In genomic region chr6:20483902-20484497, GRCh38 we compare ENCODE assay signal across 12 cellular contexts. TPM values are rescaled to one million over a fixed set of nuclear protein-coding genes. Genes with fewer than 3 reads are reported as not detected.
DNase-seq lines count a peak whose midpoint lies in the region; ATAC-seq and TF ChIP-seq lines count a peak whose summit lies in the region.
"Had no signal": no experiment of that assay in that cellular context is flagged by ENCODE, and none has a peak within 500 bp of the region (broad histone marks: within the 10 kb centered on the region; RNA-seq: fewer than 3 reads in every experiment).

No MANE protein-coding gene starts in this region.

- H3K36me3 Mint-ChIP-seq in dendritic cell treated with granulocyte-macrophage colony-stimulating factor and Interleukin-4, amounts not matched to agents 40 ng/mL and 50 ng/mL, for 4 days (ENCODE audit: low read depth) = peaks cover 89% of the 10 kb centered on the region
- peaks cover 42% of the 10 kb centered on the region for H3K36me3 Mint-ChIP-seq in endothelial cell (ENCODE audit: low read depth, unreplicated experiment)

- peak overlapping the region in 3 of 4 donors; percentile 27 to 55 (median 38) for H3K27ac ChIP-seq in gastrocnemius medialis
- H3K27ac ChIP-seq: epithelial cell of prostate had no signal

- no peaks in the 10 kb centered on the region for H3K27me3 ChIP-seq in gastrocnemius medialis

- in situ Hi-C loops in gastrocnemius medialis (cut with MboI; ENCODE audit: low sequenced_read_pairs in 4 of 4) = no loop called here

- H3K4me3 ChIP-seq in gastrocnemius medialis = no peak overlapping the region

- peaks cover 0 to 5% of the 10 kb centered on the region in 2 donors for H3K4me1 ChIP-seq in gastrocnemius medialis

- no peaks in the 10 kb centered on the region for H3K9me3 Mint-ChIP-seq in dendritic cell treated with granulocyte-macrophage colony-stimulating factor and Interleukin-4, amounts not matched to agents 40 ng/mL and 50 ng/mL, for 4 days
- H3K9me3 Mint-ChIP-seq in endothelial cell (ENCODE audit: unreplicated experiment) = no peaks in the 10 kb centered on the region

- H3K36me3 ChIP-seq in gastrocnemius medialis = peaks cover 0 to 32% of the 10 kb centered on the region in 2 donors

- H3K4me1 Mint-ChIP-seq in dendritic cell treated with granulocyte-macrophage colony-stimulating factor and Interleukin-4, amounts not matched to agents 40 ng/mL and 50 ng/mL, for 4 days (ENCODE audit: low read depth) = peaks cover 50% of the 10 kb centered on the region
- H3K4me1 Mint-ChIP-seq in endothelial cell (ENCODE audit: unreplicated experiment) = no peaks in the 10 kb centered on the region

- TF ChIP-seq CTCF in gastrocnemius medialis (IDR thresholded peaks at IDR 0.05 in 4 of 5, conservative IDR thresholded peaks at IDR 0.05 in 1 of 5) = no peak
- TF ChIP-seq CTCF in endothelial cell (IDR thresholded peaks at IDR 0.05; ENCODE audit: unreplicated experiment) = no peak

- TF ChIP-seq POLR2A in gastrocnemius medialis (IDR thresholded peaks at IDR 0.05) = no peak

- DNase-seq in HCEC 1CT (peak; percentile 24), NCI-H146 treated with DMSO at 0.1 percent for 48 hours (lab: John Stamatoyannopoulos, UW; ENCODE audit: unreplicated experiment) (peak; percentile 11), gastrocnemius medialis (no peak), GM19240 (ENCODE audit: insufficient read length, low spot score) (no peak), endothelial cell (ENCODE audit: low spot score) (no peak)
- DNase-seq: activated T-cell treated with anti-CD3 and anti-CD28 coated beads for 4 hours, DMS 273 treated with DMSO at 0.1 percent for 48 hours, KBM-7, NCI-H2171 treated with DMSO at 0.1 percent for 48 hours had no signal

- no peaks in the 10 kb centered on the region for H3K27me3 Mint-ChIP-seq in dendritic cell treated with granulocyte-macrophage colony-stimulating factor and Interleukin-4, amounts not matched to agents 40 ng/mL and 50 ng/mL, for 4 days
- no peaks in the 10 kb centered on the region for H3K27me3 Mint-ChIP-seq in endothelial cell (ENCODE audit: unreplicated experiment)

- peak overlapping the region; percentile 25 for H3K27ac Mint-ChIP-seq in dendritic cell treated with granulocyte-macrophage colony-stimulating factor and Interleukin-4, amounts not matched to agents 40 ng/mL and 50 ng/mL, for 4 days
- H3K27ac Mint-ChIP-seq in endothelial cell (ENCODE audit: unreplicated experiment) = no peak overlapping the region

- intact Hi-C loops in dendritic cell treated with granulocyte-macrophage colony-stimulating factor and Interleukin-4, amounts not matched to agents 40 ng/mL and 50 ng/mL, for 4 days (cut with micrococcal nuclease) = no loop called here
- intact Hi-C loops in gastrocnemius medialis (cut with DNase I; ENCODE audit: low total_unique reads) = no loop called here

- H3K4me3 Mint-ChIP-seq in dendritic cell treated with granulocyte-macrophage colony-stimulating factor and Interleukin-4, amounts not matched to agents 40 ng/mL and 50 ng/mL, for 4 days = no peak overlapping the region
- no peak overlapping the region for H3K4me3 Mint-ChIP-seq in endothelial cell (ENCODE audit: unreplicated experiment)

- no peaks in the 10 kb centered on the region for H3K9me3 ChIP-seq in gastrocnemius medialis

- ATAC-seq in gastrocnemius medialis (peak in 1 of 2 donors; percentile 62), HG02884 (IDR thresholded peaks at IDR 0.05; ENCODE audit: unreplicated experiment) (no peak)

RNA-seq across cellular contexts. Expression of gene CDKAL1, which starts 50.3 kb away (rescaled TPM):
- total RNA-seq in gastrocnemius medialis (10 to 100 TPM in 3 of 4 donors, 1 to 10 TPM in 1; 9.6 to 17.0 (median 11.4) TPM), endothelial cell (ENCODE audit: unreplicated experiment) (43.9 TPM)

Comparison
In these comparisons a context has a peak if more than half of its experiments do, and no peak if none do; other contexts are left out.
1. DNase-seq: peak in HCEC 1CT (single experiment) and NCI-H146 treated with DMSO at 0.1 percent for 48 hours (single experiment); none in gastrocnemius medialis (0 of 2), GM19240 (single experiment) and endothelial cell (single experiment).